ENCODE assay signal across 18 cellular contexts in genomic region chr1:1622578-1623094, GRCh38. TPM values are rescaled to one million over a fixed set of nuclear protein-coding genes. Genes with fewer than 3 reads are reported as not detected.
"Had no signal": no experiment of that assay in that cellular context is flagged by ENCODE, and none has a peak within 500 bp of the region (broad histone marks: within the 10 kb centered on the region; RNA-seq: fewer than 3 reads in every experiment).

No MANE protein-coding gene starts in this region.

- H3K27ac Mint-ChIP-seq: activated naive CD8-positive, alpha-beta T cell; activated T-helper 2 cell treated with anti-CD3 and anti-CD28 coated beads, Interferon-gamma antibody, Interleukin-2, Interleukin-4, amounts not matched to agents 10 μg/mL and 5 μg/mL and 100 μg/mL, durations not matched to agents 14 hours and 24 hours and 36 hours; T-helper 1 cell treated with Interleukin-12 subunit alpha and Interleukin-12 subunit beta and Interleukin-4 antibody, amounts not matched to agents 30 μg/mL and 1 μg/mL, for 36 hours had no signal

- ATAC-seq: esophagus mucosa, SK-N-SH treated with all-trans-retinoic acid at 6 μM for 48 hours, upper lobe of right lung had no signal

- H3K9me3 ChIP-seq: breast epithelium, upper lobe of right lung had no signal

- H3K9ac ChIP-seq: parathyroid adenoma had no signal

- FAIRE-seq: keratinocyte had no signal

- H3K36me3 ChIP-seq: breast epithelium had no signal

- H3K36me3 Mint-ChIP-seq: activated naive CD8-positive, alpha-beta T cell had no signal

- H3K4me1 ChIP-seq: breast epithelium, parathyroid adenoma, upper lobe of right lung had no signal

- H3K9me3 Mint-ChIP-seq: activated T-helper 2 cell treated with anti-CD3 and anti-CD28 coated beads, Interferon-gamma antibody, Interleukin-2, Interleukin-4, amounts not matched to agents 10 μg/mL and 5 μg/mL and 100 μg/mL, durations not matched to agents 14 hours and 24 hours and 36 hours; T-helper 1 cell treated with Interleukin-12 subunit alpha and Interleukin-12 subunit beta and Interleukin-4 antibody, amounts not matched to agents 30 μg/mL and 1 μg/mL, for 36 hours had no signal

- H3K4me3 ChIP-seq: breast epithelium, dorsolateral prefrontal cortex, upper lobe of right lung had no signal

- H2AFZ ChIP-seq: parathyroid adenoma had no signal

- H3K27me3 ChIP-seq: breast epithelium, dorsolateral prefrontal cortex, upper lobe of right lung had no signal

- H3K27me3 Mint-ChIP-seq: activated naive CD8-positive, alpha-beta T cell had no signal

- H3K27ac ChIP-seq: breast epithelium, dorsolateral prefrontal cortex, parathyroid adenoma, upper lobe of right lung had no signal

- DNase-seq: activated CD4-positive, alpha-beta T cell treated with anti-CD3 and anti-CD28 coated beads, Interleukin-2, amount 50 U/mL, for 1 hour; activated T-cell treated with anti-CD3 and anti-CD28 coated beads for 4 hours; amygdala; head of caudate nucleus; mesendoderm; retina; stimulated activated CD4-positive, alpha-beta T cell treated with anti-CD3 and anti-CD28 coated beads, Interleukin-1b, Interleukin-23, amount 100 ng/mL, for 48 hours; stimulated activated naive CD4-positive, alpha-beta T cell treated with Interleukin-2 at 50 U/mL for 16 hours had no signal

- H3K4me3 Mint-ChIP-seq: activated naive CD8-positive, alpha-beta T cell; T-helper 1 cell treated with Interleukin-12 subunit alpha and Interleukin-12 subunit beta and Interleukin-4 antibody, amounts not matched to agents 30 μg/mL and 1 μg/mL, for 36 hours had no signal

- H3K79me2 ChIP-seq: parathyroid adenoma had no signal

RNA-seq across cellular contexts. Expression of gene MMP23B, which starts 9.3 kb away (rescaled TPM):
- polyA plus RNA-seq: keratinocyte had no signal
